ENCODE assay signal across 20 cellular contexts in genomic region chr15:99347609-99348008, GRCh38.
DNase-seq lines count a peak whose midpoint lies in the region; ATAC-seq, FAIRE-seq and TF ChIP-seq lines count a peak whose summit lies in the region.
"Had no signal": no experiment of that assay in that cellular context is flagged by ENCODE, and none has a peak within 500 bp of the region (broad histone marks: within the 10 kb centered on the region; RNA-seq: fewer than 3 reads in every experiment).

No MANE protein-coding gene starts in this region.

- no peaks in the 10 kb centered on the region for H3K27me3 ChIP-seq in Karpas-422 (ENCODE audit: low read length)

- no peak overlapping the region for H2AFZ ChIP-seq in Karpas-422 (ENCODE audit: low read length)

- peaks cover 51% of the 10 kb centered on the region for H3K4me1 ChIP-seq in Karpas-422 (ENCODE audit: low read length)

- ATAC-seq in HG03159 (IDR thresholded peaks at IDR 0.05; ENCODE audit: unreplicated experiment) (no peak), HG02870 (IDR thresholded peaks at IDR 0.05; ENCODE audit: unreplicated experiment) (no peak)

- H3K9me3 ChIP-seq in Karpas-422 (ENCODE audit: low read length) = peaks cover 4% of the 10 kb centered on the region; the same call in 1 of the 2 replicates

- no peaks in the 10 kb centered on the region for H3K79me2 ChIP-seq in Karpas-422 (ENCODE audit: low read length)

- no peak overlapping the region for H3K4me3 ChIP-seq in Karpas-422 (ENCODE audit: low read length)
- H3K4me3 ChIP-seq in fibroblast of mammary gland (ENCODE audit: control insufficient read depth, low read depth, low read length) = no peak overlapping the region
- H3K4me3 ChIP-seq: GM12878 had no signal

- FAIRE-seq in GM19239 (lab: Jason Lieb, UNC) = peak; percentile 66
- FAIRE-seq: GM12878, H1, HTR-8/SVneo had no signal

- H3K36me3 ChIP-seq in Karpas-422 (ENCODE audit: insufficient read depth, low read length) = no peaks in the 10 kb centered on the region

- H3K9me2 ChIP-seq in Karpas-422 (replicated peaks; ENCODE audit: insufficient read depth, low read length) = no peaks in the 10 kb centered on the region

- DNase-seq in GM19239 (ENCODE audit: insufficient read length, low spot score) (no peak), Karpas-422 (no peak), fibroblast of mammary gland (ENCODE audit: low read depth) (peak; percentile 15), NK-92 (lab: John Stamatoyannopoulos, UW; ENCODE audit: unreplicated experiment) (no peak), mesenteric fat pad (ENCODE audit: low spot score) (no peak)
- DNase-seq: COR-L47, DMS 273 treated with DMSO at 0.1 percent for 48 hours, DND-41, NCI-H1092 treated with DMSO at 0.1 percent for 48 hours, NCI-H146, NCI-H2029 treated with DMSO at 0.1 percent for 48 hours, NCI-H2171, NCI-H748 treated with DMSO at 0.1 percent for 48 hours, SHP77 treated with DMSO at 0.1 percent for 48 hours, T-helper 1 cell had no signal

- no peak overlapping the region for H3K27ac ChIP-seq in Karpas-422 (ENCODE audit: low read length)

- no peak overlapping the region for H3K9ac ChIP-seq in Karpas-422 (ENCODE audit: low read length)

- no peak for TF ChIP-seq CTCF in fibroblast of mammary gland (conservative IDR thresholded peaks at IDR 0.05; ENCODE audit: control insufficient read depth, insufficient read depth, low read depth, low read length)

- no peaks in the 10 kb centered on the region for H4K20me1 ChIP-seq in Karpas-422 (ENCODE audit: insufficient read depth, low read depth, low read length)

- peak overlapping the region; percentile 2 for H3K4me2 ChIP-seq in Karpas-422 (ENCODE audit: low read depth, low read length, poor library complexity, severe bottlenecking)
